In the genomic region with DNA sequence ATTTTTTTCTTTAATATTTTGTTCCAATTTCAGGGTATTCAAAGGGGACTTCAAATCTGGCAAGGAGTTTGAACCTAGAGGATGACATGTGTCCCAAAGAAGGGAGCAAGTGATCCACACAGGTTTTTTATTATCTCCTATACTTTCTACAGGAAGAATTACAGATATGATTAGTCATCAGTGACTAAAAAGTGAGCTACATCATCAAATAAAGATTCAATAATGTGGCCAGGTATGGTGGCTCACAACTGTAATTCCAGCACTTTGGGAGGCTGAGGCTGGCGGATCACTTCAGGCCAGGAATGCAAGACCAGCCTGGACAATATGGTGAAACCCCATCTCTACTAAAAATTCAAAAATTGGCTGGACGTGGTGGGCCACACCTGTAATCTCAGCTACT, we compare ENCODE assay signal across 2 cellular contexts.
TF ChIP-seq lines count a peak whose summit lies in the region.

No MANE protein-coding gene starts in this region.

TF ChIP-seq in SK-N-SH, 30 proteins besides CTCF, POLR2A, EP300 and RAD21 (continued from another document):
- TF ChIP-seq, protein P1, sequence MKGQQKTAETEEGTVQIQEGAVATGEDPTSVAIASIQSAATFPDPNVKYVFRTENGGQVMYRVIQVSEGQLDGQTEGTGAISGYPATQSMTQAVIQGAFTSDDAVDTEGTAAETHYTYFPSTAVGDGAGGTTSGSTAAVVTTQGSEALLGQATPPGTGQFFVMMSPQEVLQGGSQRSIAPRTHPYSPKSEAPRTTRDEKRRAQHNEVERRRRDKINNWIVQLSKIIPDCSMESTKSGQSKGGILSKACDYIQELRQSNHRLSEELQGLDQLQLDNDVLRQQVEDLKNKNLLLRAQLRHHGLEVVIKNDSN (IDR thresholded peaks at IDR 0.05; ENCODE audit: borderline replicate concordance, low read depth): no peak
- TF ChIP-seq JUND (IDR thresholded peaks at IDR 0.05): no peak
- TF ChIP-seq YY1 (IDR thresholded peaks at IDR 0.05; ENCODE audit: low read depth): no peak
- no peak for TF ChIP-seq TAF1 (IDR thresholded peaks at IDR 0.05; ENCODE audit: borderline replicate concordance, low read depth, low read length)
- no peak for TF ChIP-seq NFIC (IDR thresholded peaks at IDR 0.05; ENCODE audit: borderline replicate concordance)
- no peak for TF ChIP-seq RCOR1 (IDR thresholded peaks at IDR 0.05; ENCODE audit: low read length)
- TF ChIP-seq POLR2AphosphoS5 (IDR thresholded peaks at IDR 0.05; ENCODE audit: low read depth, low read length): no peak
- TF ChIP-seq CHD2 (IDR thresholded peaks at IDR 0.05; ENCODE audit: low read length, partially characterized antibody): no peak
- no peak for TF ChIP-seq TEAD4 (IDR thresholded peaks at IDR 0.05; ENCODE audit: borderline replicate concordance, insufficient read depth)

TF ChIP-seq in WTC11, 78 proteins besides CTCF, POLR2A, EP300 and RAD21 (continued from another document):
- TF ChIP-seq ZSCAN18 (CRISPR knock-in tag; IDR thresholded peaks at IDR 0.05) (no peak), ZNF396 (CRISPR knock-in tag; IDR thresholded peaks at IDR 0.05; ENCODE audit: borderline replicate concordance) (no peak), FOXP1 (CRISPR knock-in tag; IDR thresholded peaks at IDR 0.05; ENCODE audit: borderline replicate concordance) (no peak), ATF2 (CRISPR knock-in tag; IDR thresholded peaks at IDR 0.05; ENCODE audit: borderline replicate concordance, low read depth) (no peak), HMGA2 (CRISPR knock-in tag; IDR thresholded peaks at IDR 0.05) (no peak), RELA (CRISPR knock-in tag; IDR thresholded peaks at IDR 0.05; ENCODE audit: borderline replicate concordance) (no peak), OVOL2 (CRISPR knock-in tag; IDR thresholded peaks at IDR 0.05; ENCODE audit: borderline replicate concordance) (no peak), ZBTB21 (CRISPR knock-in tag; IDR thresholded peaks at IDR 0.05; ENCODE audit: borderline replicate concordance) (no peak), SMAD3 (CRISPR knock-in tag; IDR thresholded peaks at IDR 0.05; ENCODE audit: borderline replicate concordance) (no peak), ZNF317 (CRISPR knock-in tag; IDR thresholded peaks at IDR 0.05; ENCODE audit: borderline replicate concordance, low read depth) (no peak)
- TF ChIP-seq, protein P2, sequence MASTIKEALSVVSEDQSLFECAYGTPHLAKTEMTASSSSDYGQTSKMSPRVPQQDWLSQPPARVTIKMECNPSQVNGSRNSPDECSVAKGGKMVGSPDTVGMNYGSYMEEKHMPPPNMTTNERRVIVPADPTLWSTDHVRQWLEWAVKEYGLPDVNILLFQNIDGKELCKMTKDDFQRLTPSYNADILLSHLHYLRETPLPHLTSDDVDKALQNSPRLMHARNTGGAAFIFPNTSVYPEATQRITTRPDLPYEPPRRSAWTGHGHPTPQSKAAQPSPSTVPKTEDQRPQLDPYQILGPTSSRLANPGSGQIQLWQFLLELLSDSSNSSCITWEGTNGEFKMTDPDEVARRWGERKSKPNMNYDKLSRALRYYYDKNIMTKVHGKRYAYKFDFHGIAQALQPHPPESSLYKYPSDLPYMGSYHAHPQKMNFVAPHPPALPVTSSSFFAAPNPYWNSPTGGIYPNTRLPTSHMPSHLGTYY (CRISPR knock-in tag; IDR thresholded peaks at IDR 0.05): no peak
- TF ChIP-seq, protein P3, sequence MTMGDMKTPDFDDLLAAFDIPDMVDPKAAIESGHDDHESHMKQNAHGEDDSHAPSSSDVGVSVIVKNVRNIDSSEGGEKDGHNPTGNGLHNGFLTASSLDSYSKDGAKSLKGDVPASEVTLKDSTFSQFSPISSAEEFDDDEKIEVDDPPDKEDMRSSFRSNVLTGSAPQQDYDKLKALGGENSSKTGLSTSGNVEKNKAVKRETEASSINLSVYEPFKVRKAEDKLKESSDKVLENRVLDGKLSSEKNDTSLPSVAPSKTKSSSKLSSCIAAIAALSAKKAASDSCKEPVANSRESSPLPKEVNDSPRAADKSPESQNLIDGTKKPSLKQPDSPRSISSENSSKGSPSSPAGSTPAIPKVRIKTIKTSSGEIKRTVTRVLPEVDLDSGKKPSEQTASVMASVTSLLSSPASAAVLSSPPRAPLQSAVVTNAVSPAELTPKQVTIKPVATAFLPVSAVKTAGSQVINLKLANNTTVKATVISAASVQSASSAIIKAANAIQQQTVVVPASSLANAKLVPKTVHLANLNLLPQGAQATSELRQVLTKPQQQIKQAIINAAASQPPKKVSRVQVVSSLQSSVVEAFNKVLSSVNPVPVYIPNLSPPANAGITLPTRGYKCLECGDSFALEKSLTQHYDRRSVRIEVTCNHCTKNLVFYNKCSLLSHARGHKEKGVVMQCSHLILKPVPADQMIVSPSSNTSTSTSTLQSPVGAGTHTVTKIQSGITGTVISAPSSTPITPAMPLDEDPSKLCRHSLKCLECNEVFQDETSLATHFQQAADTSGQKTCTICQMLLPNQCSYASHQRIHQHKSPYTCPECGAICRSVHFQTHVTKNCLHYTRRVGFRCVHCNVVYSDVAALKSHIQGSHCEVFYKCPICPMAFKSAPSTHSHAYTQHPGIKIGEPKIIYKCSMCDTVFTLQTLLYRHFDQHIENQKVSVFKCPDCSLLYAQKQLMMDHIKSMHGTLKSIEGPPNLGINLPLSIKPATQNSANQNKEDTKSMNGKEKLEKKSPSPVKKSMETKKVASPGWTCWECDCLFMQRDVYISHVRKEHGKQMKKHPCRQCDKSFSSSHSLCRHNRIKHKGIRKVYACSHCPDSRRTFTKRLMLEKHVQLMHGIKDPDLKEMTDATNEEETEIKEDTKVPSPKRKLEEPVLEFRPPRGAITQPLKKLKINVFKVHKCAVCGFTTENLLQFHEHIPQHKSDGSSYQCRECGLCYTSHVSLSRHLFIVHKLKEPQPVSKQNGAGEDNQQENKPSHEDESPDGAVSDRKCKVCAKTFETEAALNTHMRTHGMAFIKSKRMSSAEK (CRISPR knock-in tag; IDR thresholded peaks at IDR 0.05; ENCODE audit: borderline replicate concordance): no peak
